ENCODE assay signal across 24 cellular contexts in genomic region chr18:79972720-79973119, GRCh38.
"Had no signal": no experiment of that assay in that cellular context is flagged by ENCODE, and none has a peak within 500 bp of the region (broad histone marks: within the 10 kb centered on the region; RNA-seq: fewer than 3 reads in every experiment).

No MANE protein-coding gene starts in this region.

- ATAC-seq: foreskin keratinocyte; gastroesophageal sphincter; heart left ventricle; left ventricle myocardium superior; lower lobe of right lung; psoas muscle; right cardiac atrium; stimulated activated memory B cell treated with anti-CD40 and anti-IgM and Interleukin-4, amounts not matched to agents 10 μg/mL and 1 μg/mL and 100 μg/mL, for 72 hours had no signal

- H3K27ac ChIP-seq: coronary artery, esophagus muscularis mucosa, foreskin keratinocyte, gastroesophageal sphincter, heart left ventricle, hepatocyte, lower lobe of right lung, ovary, psoas muscle, skin epidermis, spleen, stomach, thyroid gland, upper lobe of left lung had no signal

- DNase-seq: central memory CD4-positive, alpha-beta T cell; dermis blood vessel endothelial cell; effector memory CD4-positive, alpha-beta T cell; foreskin keratinocyte; heart left ventricle; kidney glomerular epithelial cell; left ventricle myocardium superior; lower lobe of right lung; naive B cell; occipital lobe; ovary; psoas muscle; right cardiac atrium; spleen; stimulated activated CD4-positive, alpha-beta T cell treated with anti-CD3 and anti-CD28 coated beads, Interleukin-4, amount 100 ng/mL, for 4 hours; stomach; thyroid gland; upper lobe of left lung had no signal

- H3K36me3 ChIP-seq: ovary had no signal

- H3K27me3 Mint-ChIP-seq: naive B cell; stimulated activated memory B cell treated with anti-CD40 and anti-IgM and Interleukin-4, amounts not matched to agents 10 μg/mL and 1 μg/mL and 100 μg/mL, for 72 hours had no signal

- H3K9me3 ChIP-seq: esophagus muscularis mucosa, gastroesophageal sphincter, heart left ventricle, lower lobe of right lung, ovary, psoas muscle, spleen, stomach, thyroid gland, upper lobe of left lung had no signal

- H3K4me3 ChIP-seq: coronary artery, esophagus muscularis mucosa, gastroesophageal sphincter, heart left ventricle, hepatocyte, lower lobe of right lung, ovary, psoas muscle, skin epidermis, spleen, stomach, thyroid gland, upper lobe of left lung had no signal

- H3K9me3 Mint-ChIP-seq: naive B cell; stimulated activated memory B cell treated with anti-CD40 and anti-IgM and Interleukin-4, amounts not matched to agents 10 μg/mL and 1 μg/mL and 100 μg/mL, for 72 hours had no signal

- H3K4me3 Mint-ChIP-seq: stimulated activated memory B cell treated with anti-CD40 and anti-IgM and Interleukin-4, amounts not matched to agents 10 μg/mL and 1 μg/mL and 100 μg/mL, for 72 hours had no signal

- H3K27ac Mint-ChIP-seq: stimulated activated memory B cell treated with anti-CD40 and anti-IgM and Interleukin-4, amounts not matched to agents 10 μg/mL and 1 μg/mL and 100 μg/mL, for 72 hours had no signal

- H3K4me1 ChIP-seq: esophagus muscularis mucosa, foreskin keratinocyte, lower lobe of right lung, psoas muscle, thyroid gland, upper lobe of left lung had no signal

- H3K27me3 ChIP-seq: esophagus muscularis mucosa, foreskin keratinocyte, gastroesophageal sphincter, heart left ventricle, hepatocyte, ovary, spleen, stomach, thyroid gland, upper lobe of left lung had no signal
